8 cellular contexts compared by ENCODE assay signal in genomic region chr10:30782543-30783461, GRCh38.
DNase-seq lines count a peak whose midpoint lies in the region; ATAC-seq lines count a peak whose summit lies in the region.

No MANE protein-coding gene starts in this region.

- H3K27ac ChIP-seq in cingulate gyrus (ENCODE audit: low read depth, low read length) = peak overlapping the region; percentile 97

- peak; percentile 53 for DNase-seq in AG20443 (ENCODE audit: low spot score)
- DNase-seq in KBM-7 = peak; percentile 34
- peak; percentile 26 for DNase-seq in retina
- no peak for DNase-seq in stimulated activated naive CD8-positive, alpha-beta T cell treated with anti-CD3 and anti-CD28 coated beads, Interleukin-15, amount 100 ng/mL, for 72 hours
- DNase-seq in activated naive CD4-positive, alpha-beta T cell (lab: John Stamatoyannopoulos, UW) = no peak

- H3K27ac Mint-ChIP-seq in stimulated activated naive CD8-positive, alpha-beta T cell treated with anti-CD3 and anti-CD28 coated beads, Interleukin-15, amount 100 ng/mL, for 72 hours = peak overlapping the region in 1 of 2 donors; percentile 5

- no peak overlapping the region for H3K4me3 Mint-ChIP-seq in stimulated activated naive CD8-positive, alpha-beta T cell treated with anti-CD3 and anti-CD28 coated beads, Interleukin-15, amount 100 ng/mL, for 72 hours

- ATAC-seq in GM19328 (IDR thresholded peaks at IDR 0.05; ENCODE audit: unreplicated experiment) (peak; percentile 46), GM18519 (IDR thresholded peaks at IDR 0.05; ENCODE audit: low FRiP score, unreplicated experiment) (no peak)
- ATAC-seq in stimulated activated naive CD8-positive, alpha-beta T cell treated with anti-CD3 and anti-CD28 coated beads, Interleukin-15, amount 100 ng/mL, for 72 hours = no peak

- H3K9me3 Mint-ChIP-seq in stimulated activated naive CD8-positive, alpha-beta T cell treated with anti-CD3 and anti-CD28 coated beads, Interleukin-15, amount 100 ng/mL, for 72 hours = no peaks in the 10 kb centered on the region

- in situ Hi-C loops in KBM-7 (cut with MboI; ENCODE audit: low pct_unique_long_range_greater_than_20kb, low sequenced_read_pairs) = no loop called here

- H3K27me3 Mint-ChIP-seq in stimulated activated naive CD8-positive, alpha-beta T cell treated with anti-CD3 and anti-CD28 coated beads, Interleukin-15, amount 100 ng/mL, for 72 hours = no peaks in the 10 kb centered on the region

- peaks cover 21% of the 10 kb centered on the region for H3K4me1 Mint-ChIP-seq in stimulated activated naive CD8-positive, alpha-beta T cell treated with anti-CD3 and anti-CD28 coated beads, Interleukin-15, amount 100 ng/mL, for 72 hours

Comparison
In these comparisons a context has a peak if more than half of its experiments do, and no peak if none do; other contexts are left out.
1. DNase-seq: peak in AG20443 (single experiment), KBM-7 (single experiment) and retina (single experiment); none in stimulated activated naive CD8-positive, alpha-beta T cell treated with anti-CD3 and anti-CD28 coated beads, Interleukin-15, amount 100 ng/mL, for 72 hours (0 of 2) and activated naive CD4-positive, alpha-beta T cell (0 of 4).